10 cellular contexts compared by ENCODE assay signal in genomic region chr16:66273644-66274334, GRCh38.
DNase-seq lines count a peak whose midpoint lies in the region; TF ChIP-seq lines count a peak whose summit lies in the region.
"Had no signal": no experiment of that assay in that cellular context is flagged by ENCODE, and none has a peak within 500 bp of the region (broad histone marks: within the 10 kb centered on the region; RNA-seq: fewer than 3 reads in every experiment).

No MANE protein-coding gene starts in this region.

- TF ChIP-seq EP300 in transverse colon (IDR thresholded peaks at IDR 0.05; ENCODE audit: low read depth) = no peak

- peak; percentile 2 for DNase-seq in SKM-1 (lab: John Stamatoyannopoulos, UW; ENCODE audit: unreplicated experiment)
- DNase-seq in SKM-1 treated with dmso at 0.1 percent for 144 hours (lab: John Stamatoyannopoulos, UW; ENCODE audit: unreplicated experiment) = no peak
- no peak for DNase-seq in SK-N-MC (ENCODE audit: low read depth, low spot score)
- DNase-seq in fibroblast of the aortic adventitia (ENCODE audit: low read depth) = peak; percentile 69
- peak; percentile 49 for DNase-seq in type B pancreatic cell (ENCODE audit: extremely low spot score, unreplicated experiment)
- no peak for DNase-seq in dedifferentiated amniotic fluid mesenchymal stem cell (ENCODE audit: extremely low spot score)
- no peak for DNase-seq in KBM-7
- no peak for DNase-seq in transverse colon
- DNase-seq: activated CD4-positive, CD25-positive, alpha-beta regulatory T cell had no signal

- in situ Hi-C loops in KBM-7 (cut with MboI; ENCODE audit: low pct_unique_long_range_greater_than_20kb, low sequenced_read_pairs) = no loop called here
- in situ Hi-C loops in transverse colon (cut with MboI; ENCODE audit: low pct_ligation_motif_present in 1 of 4, low pct_unique_long_range_greater_than_20kb in 1 of 4, low sequenced_read_pairs in 3 of 4) = loop anchor here in 1 of 4 donors (25.0 kb wide), 1 partner anchor 511 kb away; no protein-coding TSS in a partner anchor

- H3K36me3 Mint-ChIP-seq in type B pancreatic cell = peaks cover 9% of the 10 kb centered on the region
- H3K36me3 Mint-ChIP-seq: activated naive CD4-positive, alpha-beta T cell treated with anti-CD3 and anti-CD28 coated beads, Interleukin-2, amount 50 U/mL, for 24 hours had no signal

- intact Hi-C loops in transverse colon (cut with DNase I; ENCODE audit: low total_unique reads) = loop anchor here (10.0 kb wide), 1 partner anchor 1139 kb away; no protein-coding TSS in a partner anchor

- H3K9me3 ChIP-seq in SK-N-MC (ENCODE audit: low read depth, low read length) (no peaks in the 10 kb centered on the region), transverse colon (no peaks in the 10 kb centered on the region)

- WGBS in transverse colon (ENCODE audit: low coverage in 1 of 2), 2 donors = 68 to 82% methylated on average over 4 to 8 of the region's 8 CpGs

- peaks cover 15% of the 10 kb centered on the region for H3K9me3 Mint-ChIP-seq in type B pancreatic cell

- H3K4me1 ChIP-seq in transverse colon = peaks cover 0 to 11% (median 2%) of the 10 kb centered on the region in 4 donors

- peaks cover 30% of the 10 kb centered on the region for H3K4me1 Mint-ChIP-seq in type B pancreatic cell (ENCODE audit: unreplicated experiment)

- TF ChIP-seq CTCF in fibroblast of the aortic adventitia (IDR thresholded peaks at IDR 0.05; ENCODE audit: insufficient read depth, low read length) = peak; percentile 56
- peak; percentile 35 for TF ChIP-seq CTCF in type B pancreatic cell (conservative IDR thresholded peaks at IDR 0.05)
- no peak for TF ChIP-seq CTCF in transverse colon (IDR thresholded peaks at IDR 0.05)

- H3K4me3 ChIP-seq in SK-N-MC (no peak overlapping the region), fibroblast of the aortic adventitia (ENCODE audit: low read depth, low read length) (no peak overlapping the region), transverse colon (no peak overlapping the region)

- H3K4me3 Mint-ChIP-seq in type B pancreatic cell = no peak overlapping the region

- H3K27ac Mint-ChIP-seq in type B pancreatic cell = no peak overlapping the region
- H3K27ac Mint-ChIP-seq: activated naive CD4-positive, alpha-beta T cell treated with anti-CD3 and anti-CD28 coated beads, Interleukin-2, amount 50 U/mL, for 24 hours had no signal

- H3K27me3 Mint-ChIP-seq in type B pancreatic cell = peaks cover 12% of the 10 kb centered on the region

- H3K27ac ChIP-seq in SK-N-MC = peak overlapping the region; percentile 83
- no peak overlapping the region for H3K27ac ChIP-seq in transverse colon

- H3K9ac ChIP-seq in SK-N-MC (ENCODE audit: insufficient read length) = no peak overlapping the region

- H3K36me3 ChIP-seq in SK-N-MC (ENCODE audit: insufficient read depth, low read length) (no peaks in the 10 kb centered on the region), transverse colon (no peaks in the 10 kb centered on the region)

- peaks cover 4% of the 10 kb centered on the region for H3K27me3 ChIP-seq in transverse colon

- no peak for TF ChIP-seq POLR2A in transverse colon (IDR thresholded peaks at IDR 0.05)

Comparison
In these comparisons a context has a peak if more than half of its experiments do, and no peak if none do; other contexts are left out.
1. DNase-seq: peak in SKM-1 (single experiment), fibroblast of the aortic adventitia (single experiment) and type B pancreatic cell (single experiment); none in SKM-1 treated with dmso at 0.1 percent for 144 hours (single experiment), SK-N-MC (single experiment), dedifferentiated amniotic fluid mesenchymal stem cell (single experiment), KBM-7 (single experiment) and transverse colon (single experiment).
2. CTCF ChIP-seq: peak in fibroblast of the aortic adventitia (single experiment) and type B pancreatic cell (single experiment); none in transverse colon (0 of 5).